1 cellular context compared by ENCODE assay signal in the genomic region with DNA sequence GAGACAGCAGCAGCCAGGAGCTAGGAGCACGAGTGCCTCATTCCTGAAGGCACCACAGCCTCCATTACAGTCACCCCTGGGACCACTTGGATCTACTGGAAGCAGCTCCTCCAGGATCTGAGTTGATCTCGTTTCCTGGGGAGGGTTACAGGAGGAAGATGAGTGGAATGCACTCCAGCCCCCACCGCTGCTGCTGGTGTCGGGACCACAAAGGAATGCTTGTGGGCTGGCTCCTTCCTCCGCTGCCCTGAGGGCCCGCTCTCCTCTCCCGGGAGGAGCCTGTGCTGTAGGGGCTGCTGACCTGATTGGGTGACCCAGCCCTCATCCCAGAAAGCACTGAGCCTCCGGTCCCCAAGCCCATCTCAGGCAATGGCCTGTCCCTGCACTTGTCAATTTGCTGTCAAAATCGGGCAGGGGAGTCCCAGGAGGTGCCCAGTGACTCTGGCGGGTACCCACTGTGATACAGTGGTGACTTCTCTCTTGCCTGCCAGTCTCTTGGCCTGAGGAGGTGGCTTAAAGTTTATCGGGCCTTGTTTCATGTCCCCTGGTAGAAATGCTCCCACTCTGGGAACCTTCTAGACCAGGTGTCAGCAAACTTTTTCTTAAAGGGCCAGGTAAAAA.
TF ChIP-seq lines count a peak whose summit lies in the region.

No MANE protein-coding gene starts in this region.

TF ChIP-seq in H1, 55 proteins besides CTCF, POLR2A, EP300 and RAD21:
- TF ChIP-seq CHD1 (IDR thresholded peaks at IDR 0.05; ENCODE audit: low read depth, low read length) (no peak), SIRT6 (IDR thresholded peaks at IDR 0.05; ENCODE audit: low read length) (no peak), TAF1 (IDR thresholded peaks at IDR 0.05; ENCODE audit: low read depth, low read length) (no peak), GABPA (IDR thresholded peaks at IDR 0.05; ENCODE audit: borderline replicate concordance, insufficient read depth, low read length) (no peak), SUZ12 (IDR thresholded peaks at IDR 0.05; ENCODE audit: low read length) (no peak), CTBP2 (IDR thresholded peaks at IDR 0.05; ENCODE audit: borderline replicate concordance, insufficient read depth, insufficient read length, low read length) (no peak), NANOG (IDR thresholded peaks at IDR 0.05; ENCODE audit: insufficient read depth, low read depth, low read length, poor library complexity, severe bottlenecking) (no peak), CBX8 (IDR thresholded peaks at IDR 0.05; ENCODE audit: borderline replicate concordance, low read depth, low read length) (no peak)
- TF ChIP-seq, protein P1, sequence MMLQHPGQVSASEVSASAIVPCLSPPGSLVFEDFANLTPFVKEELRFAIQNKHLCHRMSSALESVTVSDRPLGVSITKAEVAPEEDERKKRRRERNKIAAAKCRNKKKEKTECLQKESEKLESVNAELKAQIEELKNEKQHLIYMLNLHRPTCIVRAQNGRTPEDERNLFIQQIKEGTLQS (IDR thresholded peaks at IDR 0.05; ENCODE audit: insufficient read depth, low read depth, low read length), result no peak
